In genomic region chr4:177229331-177229730, GRCh38 we compare ENCODE assay signal across 8 cellular contexts.
DNase-seq lines count a peak whose midpoint lies in the region; ATAC-seq, FAIRE-seq and TF ChIP-seq lines count a peak whose summit lies in the region.

No MANE protein-coding gene starts in this region.

- DNase-seq in activated T-cell treated with anti-CD3 and anti-CD28 coated beads, Interleukin-2, amount 50 U/mL, for 4 hours: no peak
- no peak for DNase-seq in activated T-cell treated with anti-CD3 and anti-CD28 coated beads, Interleukin-2, amount 50 U/mL, for 1 hour
- DNase-seq in fibroblast of pulmonary artery (ENCODE audit: low read depth) (peak; percentile 20), GF-D8 (lab: John Stamatoyannopoulos, UW) (no peak), RCC 7860 (ENCODE audit: low spot score) (no peak)

- no peak for ATAC-seq in activated T-cell treated with anti-CD3 and anti-CD28 coated beads, Interleukin-2, amount 50 U/mL, for 4 hours
- no peak for ATAC-seq in HG02840 (IDR thresholded peaks at IDR 0.05; ENCODE audit: low FRiP score, unreplicated experiment)

- no peak for FAIRE-seq in RCC 7860 (lab: Jason Lieb, UNC)

- H3K27me3 Mint-ChIP-seq in activated T-cell treated with anti-CD3 and anti-CD28 coated beads, Interleukin-2, amount 50 U/mL, for 4 hours (ENCODE audit: low read depth): no peaks in the 10 kb centered on the region
- H3K27me3 Mint-ChIP-seq in T-helper 1 cell treated with Interleukin-12 subunit alpha and Interleukin-12 subunit beta and Interleukin-4 antibody, amounts not matched to agents 30 μg/mL and 1 μg/mL, for 36 hours (ENCODE audit: low read depth): no peaks in the 10 kb centered on the region

- peaks cover 11% of the 10 kb centered on the region for H3K4me1 Mint-ChIP-seq in activated T-cell treated with anti-CD3 and anti-CD28 coated beads, Interleukin-2, amount 50 U/mL, for 4 hours (ENCODE audit: low read depth)
- H3K4me1 Mint-ChIP-seq in T-helper 1 cell treated with Interleukin-12 subunit alpha and Interleukin-12 subunit beta and Interleukin-4 antibody, amounts not matched to agents 30 μg/mL and 1 μg/mL, for 36 hours (ENCODE audit: low read depth): peaks cover 11% of the 10 kb centered on the region

- peak overlapping the region; percentile 56 for H3K27ac ChIP-seq in subcutaneous abdominal adipose tissue (ENCODE audit: low read depth, low read length)

- H3K4me3 ChIP-seq in fibroblast of pulmonary artery (replicated peaks; ENCODE audit: low read depth, low read length): peak overlapping the region; percentile 24
- H3K4me3 ChIP-seq in subcutaneous abdominal adipose tissue (ENCODE audit: low read depth in 1 of 5, low read length in 5 of 5): peak overlapping the region; percentile 52 to 72 (median 59)

- TF ChIP-seq CTCF in fibroblast of pulmonary artery (IDR thresholded peaks at IDR 0.05; ENCODE audit: low read length, missing control alignments): no peak

- H3K4me1 ChIP-seq in subcutaneous abdominal adipose tissue (ENCODE audit: control insufficient read depth in 5 of 5, insufficient read depth in 5 of 5, low read length in 5 of 5): peaks cover 0 to 17% (median 13%) of the 10 kb centered on the region in 5 donors

- H3K36me3 Mint-ChIP-seq in activated T-cell treated with anti-CD3 and anti-CD28 coated beads, Interleukin-2, amount 50 U/mL, for 4 hours (ENCODE audit: insufficient read depth): no peaks in the 10 kb centered on the region
- H3K36me3 Mint-ChIP-seq in T-helper 1 cell treated with Interleukin-12 subunit alpha and Interleukin-12 subunit beta and Interleukin-4 antibody, amounts not matched to agents 30 μg/mL and 1 μg/mL, for 36 hours (ENCODE audit: low read depth): no peaks in the 10 kb centered on the region

- H3K9me3 ChIP-seq in subcutaneous abdominal adipose tissue (ENCODE audit: control insufficient read depth in 5 of 5, low read length in 5 of 5): no peaks in the 10 kb centered on the region

- H3K9ac ChIP-seq in subcutaneous abdominal adipose tissue (ENCODE audit: low read length in 5 of 5): peak overlapping the region in 4 of 5 donors; percentile 10 to 75 (median 70)

- H3K27me3 ChIP-seq in subcutaneous abdominal adipose tissue (ENCODE audit: control insufficient read depth in 5 of 5, insufficient read depth in 4 of 5, low read length in 5 of 5): no peaks in the 10 kb centered on the region

- peak overlapping the region; percentile 59 for H3K4me3 Mint-ChIP-seq in activated T-cell treated with anti-CD3 and anti-CD28 coated beads, Interleukin-2, amount 50 U/mL, for 4 hours
- H3K4me3 Mint-ChIP-seq in T-helper 1 cell treated with Interleukin-12 subunit alpha and Interleukin-12 subunit beta and Interleukin-4 antibody, amounts not matched to agents 30 μg/mL and 1 μg/mL, for 36 hours: peak overlapping the region; percentile 68

- H3K36me3 ChIP-seq in subcutaneous abdominal adipose tissue (ENCODE audit: control insufficient read depth in 5 of 5, insufficient read depth in 5 of 5, low read length in 5 of 5): no peaks in the 10 kb centered on the region

- H3K9me3 Mint-ChIP-seq in activated T-cell treated with anti-CD3 and anti-CD28 coated beads, Interleukin-2, amount 50 U/mL, for 4 hours: no peaks in the 10 kb centered on the region
- no peaks in the 10 kb centered on the region for H3K9me3 Mint-ChIP-seq in T-helper 1 cell treated with Interleukin-12 subunit alpha and Interleukin-12 subunit beta and Interleukin-4 antibody, amounts not matched to agents 30 μg/mL and 1 μg/mL, for 36 hours

- H3K27ac Mint-ChIP-seq in T-helper 1 cell treated with Interleukin-12 subunit alpha and Interleukin-12 subunit beta and Interleukin-4 antibody, amounts not matched to agents 30 μg/mL and 1 μg/mL, for 36 hours: peak overlapping the region; percentile 37
